ENCODE assay signal across 8 cellular contexts in genomic region chr10:25743832-25744231, GRCh38.
"Had no signal": no experiment of that assay in that cellular context is flagged by ENCODE, and none has a peak within 500 bp of the region (broad histone marks: within the 10 kb centered on the region; RNA-seq: fewer than 3 reads in every experiment).

No MANE protein-coding gene starts in this region.

- H3K27ac Mint-ChIP-seq: IgD-negative memory B cell had no signal

- FAIRE-seq: HepG2, HTR-8/SVneo, K562 had no signal

- H3K27me3 Mint-ChIP-seq: IgD-negative memory B cell had no signal

- DNase-seq: IMR-90, KBM-7, KG1 had no signal

- H3K36me3 Mint-ChIP-seq: IgD-negative memory B cell had no signal

- H3K27ac ChIP-seq: HL-60 had no signal

- H3K4me3 Mint-ChIP-seq: IgD-negative memory B cell had no signal

- H3K4me3 ChIP-seq: K562 had no signal

- H3K4me1 Mint-ChIP-seq: IgD-negative memory B cell had no signal

- ATAC-seq: HepG2, K562 had no signal
